In the genomic region with DNA sequence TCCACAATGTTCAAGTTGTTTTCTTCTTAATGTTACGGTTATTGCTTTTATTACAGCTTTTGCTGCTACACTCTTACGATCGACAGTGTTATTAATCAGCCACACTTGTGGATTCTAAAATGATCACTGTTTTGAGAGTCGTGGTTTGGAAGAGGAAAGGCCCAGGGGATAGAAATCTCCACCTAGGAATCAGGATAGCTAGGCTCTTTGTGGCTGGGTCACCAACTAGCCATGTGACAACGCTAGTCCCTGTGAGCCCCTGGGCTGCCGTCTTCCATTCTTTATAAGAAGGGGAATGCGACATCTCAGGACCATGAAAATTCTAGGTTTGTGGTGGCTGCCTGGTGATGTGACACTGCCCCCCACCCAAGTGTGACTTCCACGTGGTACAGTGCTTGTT, we compare ENCODE assay signal across 20 cellular contexts. TPM values are rescaled to one million over a fixed set of nuclear protein-coding genes. Genes with fewer than 3 reads are reported as not detected.
DNase-seq lines count a peak whose midpoint lies in the region; ATAC-seq, FAIRE-seq and TF ChIP-seq lines count a peak whose summit lies in the region.
"Had no signal": no experiment of that assay in that cellular context is flagged by ENCODE, and none has a peak within 500 bp of the region (broad histone marks: within the 10 kb centered on the region; RNA-seq: fewer than 3 reads in every experiment).

No MANE protein-coding gene starts in this region.

- H3K27me3 Mint-ChIP-seq in memory B cell: peaks cover 16% of the 10 kb centered on the region

- DNase-seq in DMS79 treated with DMSO at 0.1 percent for 48 hours (lab: John Stamatoyannopoulos, UW) (peak; percentile 33), DMS79 (lab: John Stamatoyannopoulos, UW) (no peak), H1 (ENCODE audit: low read depth in 1 of 2, low spot score in 2 of 2) (no peak), memory B cell (ENCODE audit: low spot score in 2 of 2) (no peak), testis (no peak), vagina (ENCODE audit: extremely low spot score in 2 of 2) (no peak), GM20000 (ENCODE audit: low spot score) (no peak), tibial nerve (ENCODE audit: low spot score in 2 of 2) (no peak)
- DNase-seq: 8988T; activated effector memory CD4-positive, alpha-beta T cell treated with Interleukin-2 at 50 U/mL for 16 hours; amniotic stem cell; GOT3; left cardiac atrium; MV-4-11; natural killer cell; NCI-H2107; NCI-H82; T-cell had no signal

- no peak overlapping the region for H3K27ac ChIP-seq in H1 (ENCODE audit: low read depth, low read length)
- no peak overlapping the region for H3K27ac ChIP-seq in testis
- H3K27ac ChIP-seq in vagina: no peak overlapping the region
- H3K27ac ChIP-seq in tibial nerve: peak overlapping the region in 1 of 4 donors; percentile 59
- H3K27ac ChIP-seq: coronary artery, RWPE1 had no signal

- H3K36me3 Mint-ChIP-seq in memory B cell: no peaks in the 10 kb centered on the region
- H3K36me3 Mint-ChIP-seq: natural killer cell, T-cell had no signal

- H2BK12ac ChIP-seq in H1 (ENCODE audit: low read depth, low read length): peak overlapping the region; percentile 99

- peaks cover 3% of the 10 kb centered on the region for H3K4me1 Mint-ChIP-seq in memory B cell

- H3K27me3 ChIP-seq in H1 (replicated peaks in 1 of 4; ENCODE audit: control insufficient read depth in 3 of 4, extremely low read depth in 1 of 4, insufficient read depth in 3 of 4, low read length in 3 of 4) (peaks cover 1 to 36% (median 34%) of the 10 kb centered on the region in 4 experiments), testis (no peaks in the 10 kb centered on the region), vagina (no peaks in the 10 kb centered on the region), tibial nerve (peaks cover 0 to 24% of the 10 kb centered on the region in 2 donors)

- H2BK120ac ChIP-seq in H1 (replicated peaks; ENCODE audit: low read depth, low read length): no peak overlapping the region

- no peak overlapping the region for H4K5ac ChIP-seq in H1 (ENCODE audit: insufficient read length, low read depth, low read length)

- intact Hi-C loops in testis (cut with DNase I; ENCODE audit: low total_unique reads) (no loop called here), vagina (cut with DNase I) (no loop called here)

- no peak overlapping the region for H3K14ac ChIP-seq in H1 (ENCODE audit: insufficient read length)

- H2BK15ac ChIP-seq in H1 (ENCODE audit: low read length): no peak overlapping the region

- H3K27ac Mint-ChIP-seq in memory B cell: no peak overlapping the region
- H3K27ac Mint-ChIP-seq: natural killer cell, T-cell had no signal

- peak overlapping the region; percentile 3 for H3K4me3 Mint-ChIP-seq in memory B cell
- H3K4me3 Mint-ChIP-seq: natural killer cell, T-cell had no signal

- H2AK5ac ChIP-seq in H1 (ENCODE audit: low read depth, low read length): 0 out of 2 replicates have a peak overlapping the region, but pooled peaks have one; percentile 30

- POLR2A ChIA-PET in H1 (lab: Charles Lee; ENCODE audit: partially characterized antibody): interaction anchor here (0.7 to 2.4 kb wide), 12 partner anchors 8 to 373 kb away, joined by 3 to 14 read pairs (median 4); a partner anchor contains a TSS

- no peak overlapping the region for H4K8ac ChIP-seq in H1 (ENCODE audit: extremely low read depth, insufficient read depth, low read length)

- WGBS in H1 (ENCODE audit: extremely low coverage in 1 of 2, insufficient coverage in 1 of 2, insufficient read length in 1 of 2, insufficient replicate concordance in 2 of 2, low coverage in 1 of 2, low lambda C conversion rate in 2 of 2, missing lambda C conversion rate in 1 of 2), 2 experiments: 53% methylated on average over 8 of the region's 8 CpGs; no CpG with 5 or more reads in 1 of the 2 experiments
- WGBS in testis, 2 donors: 33 to 40% methylated on average over 8 of the region's 8 CpGs
- 50 to 52% methylated on average over 8 of the region's 8 CpGs for WGBS in tibial nerve, 2 donors

- TF ChIP-seq CTCF in H1 (IDR thresholded peaks at IDR 0.05; ENCODE audit: control extremely low read depth in 1 of 3, insufficient read depth in 1 of 3, low read depth in 1 of 3, low read length in 3 of 3) (no peak), testis (IDR thresholded peaks at IDR 0.05) (no peak), vagina (IDR thresholded peaks at IDR 0.05) (no peak), GM20000 (IDR thresholded peaks at IDR 0.05; ENCODE audit: extremely low read depth, missing control alignments) (no peak), tibial nerve (IDR thresholded peaks at IDR 0.05) (no peak)

- no peak for ATAC-seq in memory B cell (ENCODE audit: low read depth)
- ATAC-seq: natural killer cell, T-cell had no signal

- H2BK5ac ChIP-seq in H1 (ENCODE audit: low read depth, low read length): 0 out of 2 replicates have a peak overlapping the region, but pooled peaks have one; percentile 9

- H3K79me2 ChIP-seq in H1 (ENCODE audit: control insufficient read depth in 1 of 2, insufficient read depth in 2 of 2, low read length in 2 of 2): no peaks in the 10 kb centered on the region

- TF ChIP-seq EP300 in H1 (IDR thresholded peaks at IDR 0.05; ENCODE audit: borderline replicate concordance in 1 of 2, low read depth in 2 of 2, low read length in 2 of 2) (no peak), tibial nerve (IDR thresholded peaks at IDR 0.05) (no peak)

- no peak overlapping the region for H4K91ac ChIP-seq in H1 (replicated peaks; ENCODE audit: insufficient read length, low read length)

- H3K56ac ChIP-seq in H1 (replicated peaks; ENCODE audit: insufficient read length, low read depth, low read length): no peak overlapping the region

- no peaks in the 10 kb centered on the region for H3K36me3 ChIP-seq in H1 (ENCODE audit: control insufficient read depth in 2 of 4, insufficient read depth in 4 of 4, low read length in 3 of 4)
- no peaks in the 10 kb centered on the region for H3K36me3 ChIP-seq in testis (ENCODE audit: low read depth, missing control alignments)
- H3K36me3 ChIP-seq in vagina: no peaks in the 10 kb centered on the region
- no peaks in the 10 kb centered on the region for H3K36me3 ChIP-seq in tibial nerve

- peak overlapping the region; percentile 70 to 82 for H3K4me2 ChIP-seq in H1 (ENCODE audit: insufficient read depth in 1 of 2, low read depth in 2 of 2, low read length in 2 of 2)

- H3K79me1 ChIP-seq in H1 (ENCODE audit: low read depth, low read length): no peaks in the 10 kb centered on the region

- peaks cover 14 to 28% (median 18%) of the 10 kb centered on the region in 4 experiments for H3K4me1 ChIP-seq in H1 (replicated peaks in 1 of 4; ENCODE audit: control insufficient read depth in 3 of 4, insufficient read depth in 4 of 4, low read length in 3 of 4)
- no peaks in the 10 kb centered on the region for H3K4me1 ChIP-seq in testis
- H3K4me1 ChIP-seq in vagina: no peaks in the 10 kb centered on the region
- peaks cover 0 to 17% (median 0%) of the 10 kb centered on the region in 4 donors for H3K4me1 ChIP-seq in tibial nerve

- no peak overlapping the region for H3K4ac ChIP-seq in H1 (replicated peaks; ENCODE audit: insufficient read length, low read depth, low read length)

- FAIRE-seq in H1 (lab: Jason Lieb, UNC): peak; percentile 39

- no peak for TF ChIP-seq RAD21 in H1 (IDR thresholded peaks at IDR 0.05 in 1 of 2, conservative IDR thresholded peaks at IDR 0.05 in 1 of 2; ENCODE audit: low read depth in 2 of 2, low read length in 2 of 2)

- H3K9me3 ChIP-seq in H1 (ENCODE audit: insufficient read depth in 2 of 2, low read depth in 1 of 2, low read length in 1 of 2): no peaks in the 10 kb centered on the region
- H3K9me3 ChIP-seq in testis: no peaks in the 10 kb centered on the region
- H3K9me3 ChIP-seq in vagina: no peaks in the 10 kb centered on the region
- no peaks in the 10 kb centered on the region for H3K9me3 ChIP-seq in tibial nerve

- H3K9ac ChIP-seq in H1 (replicated peaks in 1 of 4; ENCODE audit: extremely low read depth in 1 of 4, low read depth in 3 of 4, low read length in 3 of 4): no peak overlapping the region

- CTCF ChIA-PET in H1 (lab: Charles Lee; ENCODE audit: partially characterized antibody): interaction anchor here (0.7 to 3.0 kb wide), 4 partner anchors 11 to 208 kb away, joined by 3 to 11 read pairs (median 6); no protein-coding TSS in a partner anchor

- no peak overlapping the region for H3K18ac ChIP-seq in H1 (ENCODE audit: extremely low read depth, low read length)

- H2AFZ ChIP-seq in H1 (ENCODE audit: low read length): 0 out of 2 replicates have a peak overlapping the region, but pooled peaks have one; percentile 23

- H3K4me3 ChIP-seq in H1 (ENCODE audit: extremely low read depth in 1 of 4, insufficient read depth in 2 of 4, low read depth in 3 of 4, low read length in 4 of 4): peak overlapping the region in 3 of 4 experiments; percentile 37 to 58 (median 40); a peak in 5 of 8 replicates
- peak overlapping the region; percentile 2 to 40 for H3K4me3 ChIP-seq in testis
- H3K4me3 ChIP-seq in vagina: no peak overlapping the region
- H3K4me3 ChIP-seq in tibial nerve: peak overlapping the region in 2 of 4 donors; percentile 23 to 44
- H3K4me3 ChIP-seq: coronary artery had no signal

- no peak; a peak in 1 of 3 replicates for TF ChIP-seq POLR2A in H1 (IDR thresholded peaks at IDR 0.05; ENCODE audit: control extremely low read depth in 1 of 2, low read depth in 2 of 2, low read length in 2 of 2)
- TF ChIP-seq POLR2A in testis (IDR thresholded peaks at IDR 0.05): no peak
- TF ChIP-seq POLR2A in vagina (IDR thresholded peaks at IDR 0.05): no peak
- no peak for TF ChIP-seq POLR2A in tibial nerve (IDR thresholded peaks at IDR 0.05)

- H3K23me2 ChIP-seq in H1 (ENCODE audit: low read depth, low read length): peaks cover 7% of the 10 kb centered on the region; the same call in 1 of the 2 replicates

- H2BK20ac ChIP-seq in H1 (ENCODE audit: low read length): peak overlapping the region; percentile 68; the same call in 1 of the 2 replicates

- H3K23ac ChIP-seq in H1 (ENCODE audit: insufficient read length): no peak overlapping the region

- H3K9me3 Mint-ChIP-seq in memory B cell: no peaks in the 10 kb centered on the region
- H3K9me3 Mint-ChIP-seq: natural killer cell, T-cell had no signal

- no peaks in the 10 kb centered on the region for H4K20me1 ChIP-seq in H1 (replicated peaks in 1 of 2; ENCODE audit: control insufficient read depth in 1 of 2, insufficient read depth in 2 of 2, low read length in 2 of 2)

RNA-seq across cellular contexts. Expression of a gene that starts 0.4 kb away (rescaled TPM):
- total RNA-seq in H1 (2021; fragmentation: NEBNext Ultra II Directional; extraction: Animal tissue kit (Norgen Biotek cat#: 25700)): 2.9 and 3.4 TPM in 2 replicates
- polyA plus RNA-seq in H1 (2011; rRNA removed) (2.2 and 3.2 TPM in 2 replicates), testis (ENCODE audit: insufficient read depth, low read depth, low replicate concordance) (10.0 TPM)
- polyA plus RNA-seq in H1 (2011; cell fraction: cytosol; rRNA removed): 1.7 TPM
- 3.3 TPM for polyA plus RNA-seq in H1 (2011; cell fraction: nucleus; rRNA removed)
- polyA plus RNA-seq in H1 (2012, experiment 1 of 2): 1.4 to 2.3 TPM (median 2.0 TPM) in 4 replicates
- 2.0 TPM for polyA plus RNA-seq in H1 (2012, experiment 2 of 2)
- polyA plus RNA-seq in H1 (2013, experiment 1 of 2): 3.2 TPM
- 3.1 TPM for polyA plus RNA-seq in H1 (2013, experiment 2 of 2)
- 5.9 and 7.1 TPM in 2 replicates for polyA minus RNA-seq in H1 (2011; rRNA and poly(A)+ RNA removed)
- polyA minus RNA-seq in H1 (2011; cell fraction: cytosol; rRNA and poly(A)+ RNA removed): 1.7 TPM
- polyA minus RNA-seq in H1 (2011; cell fraction: nucleus; rRNA and poly(A)+ RNA removed): 2.2 TPM
- total RNA-seq in testis (1 to 10 TPM; 1.4 to 2.8 TPM), vagina (not detected), tibial nerve (not detected)
- total RNA-seq: natural killer cell had no signal

Comparison
In these comparisons a context has a peak if more than half of its experiments do, and no peak if none do; other contexts are left out.
1. H3K4me3 ChIP-seq: peak in H1 (3 of 4) and testis (2 of 2); none in vagina (0 of 2).